ENCODE assay signal across 9 cellular contexts in genomic region chr17:16463341-16464000, GRCh38. TPM values are rescaled to one million over a fixed set of nuclear protein-coding genes. Genes with fewer than 3 reads are reported as not detected.
DNase-seq lines count a peak whose midpoint lies in the region; ATAC-seq and TF ChIP-seq lines count a peak whose summit lies in the region.
"Had no signal": no experiment of that assay in that cellular context is flagged by ENCODE, and none has a peak within 500 bp of the region (broad histone marks: within the 10 kb centered on the region; RNA-seq: fewer than 3 reads in every experiment).

No MANE protein-coding gene starts in this region.

- H3K36me3 Mint-ChIP-seq in brain = peaks cover 18% of the 10 kb centered on the region
- peaks cover 6% of the 10 kb centered on the region for H3K36me3 Mint-ChIP-seq in activated CD8-positive, alpha-beta T cell treated with anti-CD3 and anti-CD28 coated beads for 36 hours (ENCODE audit: low read depth)

- H3K9me3 ChIP-seq in left lung = no peaks in the 10 kb centered on the region

- no peaks in the 10 kb centered on the region for H3K27me3 ChIP-seq in left lung

- peaks cover 0 to 2% of the 10 kb centered on the region in 2 donors for H3K4me1 ChIP-seq in left lung

- CTCF ChIA-PET in activated CD8-positive, alpha-beta T cell treated with anti-CD3 and anti-CD28 coated beads for 36 hours (lab: Charles Lee) = interaction anchor here (2.8 to 3.0 kb wide), 2 partner anchors 10 to 58 kb away, joined by 11 to 12 read pairs; no protein-coding TSS in a partner anchor

- intact Hi-C loops in left lung (cut with DNase I) = no loop called here
- intact Hi-C loops in activated CD8-positive, alpha-beta T cell treated with anti-CD3 and anti-CD28 coated beads for 36 hours (cut with micrococcal nuclease) = no loop called here

- H3K4me3 ChIP-seq in left lung = no peak overlapping the region

- no peak overlapping the region for H3K4me3 Mint-ChIP-seq in brain
- no peak overlapping the region for H3K4me3 Mint-ChIP-seq in activated CD8-positive, alpha-beta T cell treated with anti-CD3 and anti-CD28 coated beads for 36 hours

- DNase-seq in AG20443 (ENCODE audit: low spot score) = peak; percentile 81
- peak; percentile 92 for DNase-seq in NCI-H2171 treated with DMSO at 0.1 percent for 48 hours (lab: John Stamatoyannopoulos, UW)
- DNase-seq in left lung = no peak
- DNase-seq in activated CD8-positive, alpha-beta T cell treated with anti-CD3 and anti-CD28 coated beads for 36 hours = no peak
- DNase-seq in stimulated activated CD4-positive, alpha-beta T cell treated with anti-CD3 and anti-CD28 coated beads, Interleukin-4, amount 100 ng/mL, for 4 hours = no peak
- DNase-seq: NCI-H1436 had no signal

- ATAC-seq in left lung (peak; percentile 68), GM18520 (IDR thresholded peaks at IDR 0.05; ENCODE audit: unreplicated experiment) (no peak), HG03139 (IDR thresholded peaks at IDR 0.05; ENCODE audit: unreplicated experiment) (no peak)
- ATAC-seq in activated CD8-positive, alpha-beta T cell treated with anti-CD3 and anti-CD28 coated beads for 36 hours = no peak

- H3K27ac ChIP-seq in left lung = no peak overlapping the region

- H3K27ac Mint-ChIP-seq in brain = peak overlapping the region in 4 of 5 experiments; percentile 23 to 82 (median 72)
- H3K27ac Mint-ChIP-seq in activated CD8-positive, alpha-beta T cell treated with anti-CD3 and anti-CD28 coated beads for 36 hours = no peak overlapping the region

- peaks cover 0 to 14% of the 10 kb centered on the region in 2 donors for H3K36me3 ChIP-seq in left lung

- H3K9me3 Mint-ChIP-seq in brain = no peaks in the 10 kb centered on the region
- no peaks in the 10 kb centered on the region for H3K9me3 Mint-ChIP-seq in activated CD8-positive, alpha-beta T cell treated with anti-CD3 and anti-CD28 coated beads for 36 hours

- POLR2A ChIA-PET in activated CD8-positive, alpha-beta T cell treated with anti-CD3 and anti-CD28 coated beads for 36 hours (lab: Charles Lee) = interaction anchor here (0.7 to 1.2 kb wide), 2 partner anchors 19 to 27 kb away, joined by 3 to 4 read pairs; no protein-coding TSS in a partner anchor

- peak; percentile 21 to 30 for TF ChIP-seq CTCF in brain (conservative IDR thresholded peaks at IDR 0.05)
- peak in 1 of 2 donors; percentile 13 for TF ChIP-seq CTCF in left lung (IDR thresholded peaks at IDR 0.05)
- no peak for TF ChIP-seq CTCF in activated CD8-positive, alpha-beta T cell treated with anti-CD3 and anti-CD28 coated beads for 36 hours (IDR thresholded peaks at IDR 0.05)

- H3K4me1 Mint-ChIP-seq in brain = peaks cover 22% of the 10 kb centered on the region
- no peaks in the 10 kb centered on the region for H3K4me1 Mint-ChIP-seq in activated CD8-positive, alpha-beta T cell treated with anti-CD3 and anti-CD28 coated beads for 36 hours (ENCODE audit: low read depth)

- H3K27me3 Mint-ChIP-seq in brain = no peaks in the 10 kb centered on the region
- H3K27me3 Mint-ChIP-seq in activated CD8-positive, alpha-beta T cell treated with anti-CD3 and anti-CD28 coated beads for 36 hours = no peaks in the 10 kb centered on the region

RNA-seq across cellular contexts. Expression of gene LRRC75A, which starts 28.5 kb away (rescaled TPM):
- 38.0 TPM for polyA plus RNA-seq in brain (ENCODE audit: insufficient read depth, low read depth, low replicate concordance)
- 1 to 10 TPM; 2.9 to 3.8 TPM for total RNA-seq in left lung
- 1 to 10 TPM; 1.8 to 2.3 TPM for total RNA-seq in activated CD8-positive, alpha-beta T cell treated with anti-CD3 and anti-CD28 coated beads for 36 hours

RNA-seq across cellular contexts. Expression of gene TRPV2, which starts 48.1 kb away (rescaled TPM):
- 7.8 TPM for polyA plus RNA-seq in brain (ENCODE audit: insufficient read depth, low read depth, low replicate concordance)
- 10 to 100 TPM; 58.0 to 97.7 TPM for total RNA-seq in left lung
- total RNA-seq in activated CD8-positive, alpha-beta T cell treated with anti-CD3 and anti-CD28 coated beads for 36 hours = 10 to 100 TPM; 44.6 to 47.6 TPM

Comparison
In these comparisons a context has a peak if more than half of its experiments do, and no peak if none do; other contexts are left out.
1. DNase-seq: peak in AG20443 (single experiment) and NCI-H2171 treated with DMSO at 0.1 percent for 48 hours (single experiment); none in left lung (0 of 2), activated CD8-positive, alpha-beta T cell treated with anti-CD3 and anti-CD28 coated beads for 36 hours (single experiment) and stimulated activated CD4-positive, alpha-beta T cell treated with anti-CD3 and anti-CD28 coated beads, Interleukin-4, amount 100 ng/mL, for 4 hours (0 of 2).